Comparison of ENCODE assay signal across 8 cellular contexts in the genomic region with DNA sequence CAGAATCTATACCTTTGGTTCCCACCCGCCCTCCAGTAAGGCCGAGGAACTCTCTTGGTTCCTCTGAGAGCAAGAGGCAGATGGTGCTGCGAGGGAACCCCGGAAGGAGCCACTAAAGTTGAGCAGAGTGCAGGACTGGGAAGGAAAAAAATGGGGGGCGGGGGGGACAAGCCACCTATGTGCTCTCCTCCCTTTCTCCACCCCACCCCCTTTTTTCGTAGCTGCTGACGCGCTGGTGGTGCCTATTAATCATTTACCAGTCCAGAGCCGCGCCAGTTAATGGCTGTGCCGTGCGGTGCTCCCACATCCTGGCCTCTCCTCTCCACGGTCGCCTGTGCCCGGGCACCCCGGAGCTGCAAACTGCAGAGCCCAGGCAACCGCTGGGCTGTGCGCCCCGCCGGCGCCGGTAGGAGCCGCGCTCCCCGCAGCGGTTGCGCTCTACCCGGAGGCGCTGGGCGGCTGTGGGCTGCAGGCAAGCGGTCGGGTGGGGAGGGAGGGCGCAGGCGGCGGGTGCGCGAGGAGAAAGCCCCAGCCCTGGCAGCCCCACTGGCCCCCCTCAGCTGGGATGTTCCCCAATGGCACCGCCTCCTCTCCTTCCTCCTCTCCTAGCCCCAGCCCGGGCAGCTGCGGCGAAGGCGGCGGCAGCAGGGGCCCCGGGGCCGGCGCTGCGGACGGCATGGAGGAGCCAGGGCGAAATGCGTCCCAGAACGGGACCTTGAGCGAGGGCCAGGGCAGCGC. TPM values are rescaled to one million over a fixed set of nuclear protein-coding genes. Genes with fewer than 3 reads are reported as not detected.
A peak's percentile ranks its signal among the peaks of the same experiment; 100 is the strongest.
DNase-seq lines count a peak whose midpoint lies in the region; ATAC-seq and TF ChIP-seq lines count a peak whose summit lies in the region.

No MANE protein-coding gene starts in this region.

- peak; percentile 47 for DNase-seq in Right ventricle myocardium inferior (ENCODE audit: missing footprints)
- DNase-seq in cardiac septum (ENCODE audit: low spot score) = no peak
- DNase-seq in body of pancreas = peak; percentile 73 to 86 (median 81)
- DNase-seq in kidney tubule cell (ENCODE audit: low spot score) = peak; percentile 64
- no peak for DNase-seq in suprapubic skin (ENCODE audit: low spot score in 2 of 2)
- DNase-seq in occipital lobe (lab: John Stamatoyannopoulos, UW) = no peak
- DNase-seq in SIG-M5 treated with dmso at 0.1 percent for 504 hours (lab: John Stamatoyannopoulos, UW; ENCODE audit: unreplicated experiment) = no peak

- ATAC-seq in Right ventricle myocardium inferior = peak; percentile 58
- ATAC-seq in body of pancreas = peak; percentile 82
- ATAC-seq in HG03159 (IDR thresholded peaks at IDR 0.05; ENCODE audit: unreplicated experiment) = no peak

- TF ChIP-seq POLR2A in body of pancreas (IDR thresholded peaks at IDR 0.05) = peak; percentile 24 to 75 (median 55)
- TF ChIP-seq POLR2A in suprapubic skin (IDR thresholded peaks at IDR 0.05) = no peak

- H3K36me3 ChIP-seq in body of pancreas (replicated peaks in 1 of 2; ENCODE audit: insufficient read depth in 1 of 2, low read depth in 2 of 2) = no peaks in the 10 kb centered on the region
- no peaks in the 10 kb centered on the region for H3K36me3 ChIP-seq in suprapubic skin

- TF ChIP-seq CTCF in body of pancreas (IDR thresholded peaks at IDR 0.05) (peak in 5 of 7 experiments; percentile 28 to 56 (median 32)), suprapubic skin (IDR thresholded peaks at IDR 0.05) (no peak)

- 0 to 1% methylated on average over 10 to 50 of the region's 53 CpGs for WGBS in body of pancreas, 2 donors
- WGBS in suprapubic skin = 3% methylated on average over 10 of the region's 53 CpGs

- no peaks in the 10 kb centered on the region for H3K9me3 ChIP-seq in body of pancreas
- peaks cover 3% of the 10 kb centered on the region for H3K9me3 ChIP-seq in suprapubic skin

- H3K27me3 ChIP-seq in body of pancreas (no peaks in the 10 kb centered on the region), suprapubic skin (peaks cover 53% of the 10 kb centered on the region)

- intact Hi-C loops in Right ventricle myocardium inferior (cut with DNase I) (no loop called here), cardiac septum (cut with DNase I) (no loop called here), body of pancreas (cut with DNase I) (loop anchor here (10.0 kb wide), 1 partner anchor 304 kb away; no protein-coding TSS in a partner anchor)

- no peak for TF ChIP-seq EP300 in suprapubic skin (IDR thresholded peaks at IDR 0.05)

- H3K4me3 ChIP-seq in body of pancreas (peak overlapping the region; percentile 45 to 56), suprapubic skin (peak overlapping the region; percentile 47)

- H3K4me1 ChIP-seq in body of pancreas (peaks cover 46% of the 10 kb centered on the region), suprapubic skin (peaks cover 41% of the 10 kb centered on the region)

- peak overlapping the region in 3 of 4 donors; percentile 71 to 86 (median 75) for H3K27ac ChIP-seq in body of pancreas
- no peak overlapping the region for H3K27ac ChIP-seq in suprapubic skin

RNA-seq across cellular contexts. Expression of a gene that starts 1.3 kb away (rescaled TPM):
- 0.51 TPM for total RNA-seq in Right ventricle myocardium inferior
- 0.59 TPM for total RNA-seq in cardiac septum
- 1 to 10 TPM; 1.3 to 5.3 TPM for total RNA-seq in body of pancreas
- total RNA-seq in suprapubic skin = under 1 TPM in 3 of 4 donors, not detected in 1; 0.24 to 0.98 (median 0.44) TPM
- 14.8 TPM for total RNA-seq in occipital lobe

RNA-seq across cellular contexts. Expression of a gene that starts 46.9 kb away (rescaled TPM):
- 32.0 TPM for total RNA-seq in Right ventricle myocardium inferior
- 31.9 TPM for total RNA-seq in cardiac septum
- total RNA-seq in body of pancreas = 10 to 100 TPM in 1 of 2 donors, 1 to 10 TPM in 1; 9.9 to 16.8 TPM
- 10 to 100 TPM in 1 of 4 donors, 1 to 10 TPM in 3; 5.9 to 18.9 (median 8.6) TPM for total RNA-seq in suprapubic skin
- total RNA-seq in occipital lobe = 4.5 TPM

Comparison
In these comparisons a context has a peak if more than half of its experiments do, and no peak if none do; other contexts are left out.
1. DNase-seq: peak in Right ventricle myocardium inferior (single experiment), body of pancreas (4 of 4) and kidney tubule cell (single experiment); none in cardiac septum (single experiment), suprapubic skin (0 of 2), occipital lobe (single experiment) and SIG-M5 treated with dmso at 0.1 percent for 504 hours (single experiment).
2. CTCF ChIP-seq: peak in body of pancreas (5 of 7); none in suprapubic skin (0 of 2).
3. POLR2A ChIP-seq: peak in body of pancreas (3 of 3); none in suprapubic skin (0 of 2).